ENCODE assay signal across 8 cellular contexts in the genomic region with DNA sequence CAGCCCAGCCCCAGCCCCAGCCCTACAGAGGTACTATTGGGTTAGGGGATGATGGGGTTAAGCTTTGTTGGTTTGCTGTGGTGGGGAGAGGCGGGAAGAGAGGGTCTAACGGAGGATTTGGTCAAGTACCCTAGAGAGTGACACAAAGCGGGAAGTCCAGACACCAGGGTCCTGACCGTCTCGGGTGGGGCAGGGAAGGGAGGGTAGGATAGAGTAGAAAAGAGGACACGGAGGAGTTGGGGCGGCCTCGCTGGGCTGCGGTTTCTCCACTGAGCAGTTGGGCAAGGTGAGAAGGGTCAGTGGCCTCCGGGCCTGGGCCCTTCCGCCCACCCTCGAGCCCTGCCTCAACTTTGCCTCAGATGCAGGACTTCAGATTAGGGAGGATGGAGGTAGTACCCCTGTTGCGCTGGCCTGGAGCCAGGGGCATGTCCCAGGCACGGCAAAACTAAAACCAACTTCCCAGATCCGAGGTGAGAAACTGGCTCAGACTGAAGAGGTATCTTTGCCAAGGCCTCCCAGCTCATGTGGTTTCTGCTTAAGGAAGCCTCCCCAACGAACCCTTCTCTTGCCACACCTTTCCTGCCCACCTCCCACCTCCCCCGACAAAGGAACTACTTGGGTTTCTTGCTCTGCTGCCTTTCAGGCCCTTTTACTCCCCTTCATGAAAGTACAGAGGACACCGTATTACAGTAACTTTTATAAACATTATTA. TPM values are rescaled to one million over a fixed set of nuclear protein-coding genes. Genes with fewer than 3 reads are reported as not detected.
A peak's percentile ranks its signal among the peaks of the same experiment; 100 is the strongest.
DNase-seq lines count a peak whose midpoint lies in the region; ATAC-seq and TF ChIP-seq lines count a peak whose summit lies in the region.

No MANE protein-coding gene starts in this region.

- peaks cover 45% of the 10 kb centered on the region for H3K4me1 ChIP-seq in mucosa of stomach (ENCODE audit: control insufficient read depth, insufficient read depth, low read length)

- ATAC-seq in GM18520 (IDR thresholded peaks at IDR 0.05; ENCODE audit: unreplicated experiment): no peak
- no peak for ATAC-seq in GM19467 (IDR thresholded peaks at IDR 0.05; ENCODE audit: unreplicated experiment)

- H3K27me3 ChIP-seq in dorsolateral prefrontal cortex: no peaks in the 10 kb centered on the region
- H3K27me3 ChIP-seq in mucosa of stomach (ENCODE audit: control insufficient read depth, insufficient read depth, low read length): no peaks in the 10 kb centered on the region

- H3K27ac ChIP-seq in dorsolateral prefrontal cortex: peak overlapping the region; percentile 18 to 94 (median 85)

- peak overlapping the region; percentile 93 for H3K9ac ChIP-seq in mucosa of stomach (ENCODE audit: low read length)

- intact Hi-C loops in dorsolateral prefrontal cortex (cut with DNase I): loop anchor here in 1 of 2 donors (5.0 to 10.0 kb wide), 2 partner anchors 550 to 622 kb away; a partner anchor contains a TSS

- no peaks in the 10 kb centered on the region for H3K36me3 ChIP-seq in mucosa of stomach (ENCODE audit: control insufficient read depth, insufficient read depth, low read length)

- DNase-seq in NOMO-1 (lab: John Stamatoyannopoulos, UW; ENCODE audit: unreplicated experiment in 2 of 2) (peak; percentile 22 to 23), NOMO-1 treated with dmso at 0.1 percent for 144 hours (lab: John Stamatoyannopoulos, UW; ENCODE audit: unreplicated experiment) (no peak), dorsolateral prefrontal cortex (no peak), putamen (ENCODE audit: low spot score) (no peak)

- no peak for TF ChIP-seq CTCF in dorsolateral prefrontal cortex (IDR thresholded peaks at IDR 0.05 in 54 of 56, conservative IDR thresholded peaks at IDR 0.05 in 2 of 56; ENCODE audit: low read depth in 1 of 56, partially characterized antibody in 56 of 56)

- H3K4me3 ChIP-seq in dorsolateral prefrontal cortex (peak overlapping the region; percentile 49 to 98 (median 78)), mucosa of stomach (ENCODE audit: low read length) (peak overlapping the region; percentile 91)

- H3K9me3 ChIP-seq in mucosa of stomach (ENCODE audit: control insufficient read depth, low read length): no peaks in the 10 kb centered on the region

TF ChIP-seq in PFSK-1, 5 proteins besides CTCF, POLR2A, EP300 and RAD21:
- peak; percentile 29; the same call in 1 of the 2 replicates for TF ChIP-seq SIN3A (IDR thresholded peaks at IDR 0.05; ENCODE audit: borderline replicate concordance, insufficient read depth, low read length)
- TF ChIP-seq POLR2AphosphoS5 (IDR thresholded peaks at IDR 0.05; ENCODE audit: low read depth, low read length): no peak
- no peak for TF ChIP-seq TAF1 (IDR thresholded peaks at IDR 0.05; ENCODE audit: borderline replicate concordance, insufficient read depth, low read length)
- no peak for TF ChIP-seq FOXP2 (optimal IDR thresholded peaks at IDR 0.05; ENCODE audit: borderline replicate concordance, extremely low read depth, extremely low read length, insufficient read depth)

RNA-seq across cellular contexts. Expression of a gene that starts 0.6 kb away (rescaled TPM):
- polyA plus RNA-seq in PFSK-1 (2012; ENCODE audit: insufficient read length, low read depth): 103 TPM
- 10 to 100 TPM; 19.9 to 58.9 (median 30.2) TPM for total RNA-seq in dorsolateral prefrontal cortex

RNA-seq across cellular contexts. Expression of a gene that starts 3.0 kb away (rescaled TPM):
- polyA plus RNA-seq in PFSK-1 (2012; ENCODE audit: insufficient read length, low read depth): 18.5 TPM
- 10 to 100 TPM; 37.5 to 82.8 (median 57.6) TPM for total RNA-seq in dorsolateral prefrontal cortex

Comparison
In these comparisons a context has a peak if more than half of its experiments do, and no peak if none do; other contexts are left out.
1. DNase-seq: peak in NOMO-1 (2 of 2); none in NOMO-1 treated with dmso at 0.1 percent for 144 hours (single experiment), dorsolateral prefrontal cortex (0 of 10) and putamen (single experiment).